10 cellular contexts compared by ENCODE assay signal in the genomic region with DNA sequence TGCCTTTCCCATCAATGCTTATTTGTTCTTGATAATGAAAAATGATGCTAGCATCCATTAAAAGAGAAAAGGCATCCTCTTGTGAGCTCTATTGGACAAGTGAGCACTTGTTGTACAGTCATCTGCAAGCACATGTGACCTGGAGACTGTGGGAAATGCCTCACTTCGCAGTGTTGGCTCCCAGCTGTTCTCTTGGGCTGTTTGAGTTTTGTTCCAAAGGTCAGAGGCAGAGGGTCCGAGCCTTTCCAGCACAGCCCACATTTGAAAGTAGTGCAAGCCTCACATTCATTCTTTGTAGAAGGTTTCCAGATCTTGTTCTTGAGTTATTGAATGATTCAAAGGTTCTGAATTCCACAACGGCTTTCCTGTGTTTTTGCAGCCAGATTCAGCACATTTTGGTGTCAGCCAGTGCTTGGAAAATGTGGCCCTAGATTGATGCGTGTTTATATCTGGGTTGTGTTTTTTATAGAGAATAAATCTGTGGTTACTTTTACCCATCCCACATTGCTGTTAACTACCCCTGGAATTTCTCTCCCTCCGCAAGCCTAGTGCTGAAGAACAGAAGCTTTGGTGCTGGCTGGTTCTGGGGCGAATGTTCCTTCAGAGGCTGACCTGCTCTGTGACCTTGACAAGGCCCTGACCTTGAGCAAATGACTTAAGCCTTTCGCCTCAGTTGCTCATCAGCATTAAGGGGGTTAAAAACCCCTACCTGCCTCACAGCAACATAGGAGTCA. TPM values are rescaled to one million over a fixed set of nuclear protein-coding genes. Genes with fewer than 3 reads are reported as not detected.
DNase-seq lines count a peak whose midpoint lies in the region; ATAC-seq, FAIRE-seq and TF ChIP-seq lines count a peak whose summit lies in the region.
"Had no signal": no experiment of that assay in that cellular context is flagged by ENCODE, and none has a peak within 500 bp of the region (broad histone marks: within the 10 kb centered on the region; RNA-seq: fewer than 3 reads in every experiment).

No MANE protein-coding gene starts in this region.

- no peak overlapping the region for H3K4me3 Mint-ChIP-seq in activated T-helper 17 cell treated with anti-CD3 and anti-CD28 coated beads, Interleukin-2, amount 50 U/mL, for 72 hours
- H3K4me3 Mint-ChIP-seq: T-cell had no signal

- H3K36me3 ChIP-seq in fibroblast of lung (ENCODE audit: control insufficient read depth, insufficient read depth, low read length) (no peaks in the 10 kb centered on the region), pancreas (no peaks in the 10 kb centered on the region), MM.1S (replicated peaks; ENCODE audit: insufficient read depth, low read length) (no peaks in the 10 kb centered on the region)
- H3K36me3 ChIP-seq: lower lobe of right lung had no signal

- intact Hi-C loops in pancreas (cut with DNase I) = loop anchor here in 1 of 3 donors (5.0 kb wide), 1 partner anchor 45 kb away; no protein-coding TSS in a partner anchor

- H4K20me1 ChIP-seq in fibroblast of lung (ENCODE audit: control insufficient read depth, extremely low read depth, insufficient read depth, low read length) = no peaks in the 10 kb centered on the region
- no peaks in the 10 kb centered on the region for H4K20me1 ChIP-seq in MM.1S (ENCODE audit: insufficient read depth, low read length)

- ATAC-seq in pancreas (peak; percentile 78 to 88 (median 86)), HG03439 (IDR thresholded peaks at IDR 0.05; ENCODE audit: unreplicated experiment) (no peak)
- ATAC-seq in activated T-helper 17 cell treated with anti-CD3 and anti-CD28 coated beads, Interleukin-2, amount 50 U/mL, for 72 hours (replicated peaks) = no peak
- ATAC-seq: lower lobe of right lung, T-cell had no signal

- H3K4me1 Mint-ChIP-seq in activated T-helper 17 cell treated with anti-CD3 and anti-CD28 coated beads, Interleukin-2, amount 50 U/mL, for 72 hours = peaks cover 6% of the 10 kb centered on the region

- in situ Hi-C loops in G401 (cut with HindIII; ENCODE audit: low sequenced_read_pairs) = no loop called here

- H3K9me3 ChIP-seq in fibroblast of lung (ENCODE audit: control insufficient read depth, insufficient read depth, low read depth, low read length) = no peaks in the 10 kb centered on the region
- H3K9me3 ChIP-seq in pancreas = no peaks in the 10 kb centered on the region
- H3K9me3 ChIP-seq in MM.1S (replicated peaks; ENCODE audit: insufficient read depth, low read length) = no peaks in the 10 kb centered on the region
- H3K9me3 ChIP-seq: lower lobe of right lung had no signal

- no peak for FAIRE-seq in pancreas (lab: Jason Lieb, UNC)

- H3K4me3 ChIP-seq in fibroblast of lung (replicated peaks in 1 of 4; ENCODE audit: control extremely low read depth in 1 of 4, insufficient read depth in 1 of 4, low read depth in 3 of 4, low read length in 4 of 4) (no peak overlapping the region), pancreas (no peak overlapping the region), MM.1S (ENCODE audit: low read length) (no peak overlapping the region)
- H3K4me3 ChIP-seq: lower lobe of right lung had no signal

- no peaks in the 10 kb centered on the region for H3K36me3 Mint-ChIP-seq in activated T-helper 17 cell treated with anti-CD3 and anti-CD28 coated beads, Interleukin-2, amount 50 U/mL, for 72 hours (ENCODE audit: low read depth)
- H3K36me3 Mint-ChIP-seq: T-cell had no signal

- H3K9me3 Mint-ChIP-seq in activated T-helper 17 cell treated with anti-CD3 and anti-CD28 coated beads, Interleukin-2, amount 50 U/mL, for 72 hours = no peaks in the 10 kb centered on the region
- H3K9me3 Mint-ChIP-seq: T-cell had no signal

- H3K4me2 ChIP-seq in fibroblast of lung (ENCODE audit: extremely low read depth, insufficient read depth, low read length) (no peak overlapping the region), MM.1S (ENCODE audit: low read depth, low read length) (no peak overlapping the region)

- H3K27me3 Mint-ChIP-seq in activated T-helper 17 cell treated with anti-CD3 and anti-CD28 coated beads, Interleukin-2, amount 50 U/mL, for 72 hours = peaks cover 4% of the 10 kb centered on the region

- no peaks in the 10 kb centered on the region for H3K4me1 ChIP-seq in fibroblast of lung (ENCODE audit: control insufficient read depth, extremely low read depth, insufficient read depth, low read length)
- peaks cover 69 to 76% (median 71%) of the 10 kb centered on the region in 3 donors for H3K4me1 ChIP-seq in pancreas
- H3K4me1 ChIP-seq in MM.1S (ENCODE audit: low read length) = no peaks in the 10 kb centered on the region

- no peaks in the 10 kb centered on the region for H3K9me2 ChIP-seq in MM.1S (replicated peaks; ENCODE audit: insufficient read depth, low read length)

- H3F3A ChIP-seq in MM.1S (ENCODE audit: insufficient read depth, low read length) = no peaks in the 10 kb centered on the region

- H3K27ac Mint-ChIP-seq in activated T-helper 17 cell treated with anti-CD3 and anti-CD28 coated beads, Interleukin-2, amount 50 U/mL, for 72 hours = no peak overlapping the region
- H3K27ac Mint-ChIP-seq: T-cell had no signal

- no peak overlapping the region for H3K27ac ChIP-seq in fibroblast of lung (ENCODE audit: insufficient read depth, low read length)
- H3K27ac ChIP-seq in pancreas = peak overlapping the region; percentile 42 to 83 (median 57)
- no peak overlapping the region for H3K27ac ChIP-seq in MM.1S (ENCODE audit: low read length)
- H3K27ac ChIP-seq: lower lobe of right lung had no signal

- no peak overlapping the region for H2AFZ ChIP-seq in fibroblast of lung (ENCODE audit: low read length)
- H2AFZ ChIP-seq in MM.1S (ENCODE audit: low read length) = no peak overlapping the region

- DNase-seq in G401 (ENCODE audit: low spot score) (peak; percentile 8), NCI-H345 (lab: John Stamatoyannopoulos, UW) (peak; percentile 87), fibroblast of lung (ENCODE audit: low read depth in 2 of 2) (peak; percentile 41 to 97), pancreas (peak in 4 of 6 donors; percentile 66 to 86 (median 82)), MM.1S (no peak), LoVo (ENCODE audit: low spot score) (no peak)
- DNase-seq: lower lobe of right lung, T-cell had no signal

- 15 to 19% methylated on average over 7 of the region's 7 CpGs for WGBS in pancreas, 2 donors

- H3K9ac ChIP-seq in fibroblast of lung (ENCODE audit: insufficient read depth, low read length) = no peak overlapping the region
- no peak overlapping the region for H3K9ac ChIP-seq in MM.1S (ENCODE audit: low read length)

- H3K79me2 ChIP-seq in fibroblast of lung (ENCODE audit: control insufficient read depth, insufficient read depth, low read length) (no peaks in the 10 kb centered on the region), MM.1S (ENCODE audit: low read length) (no peaks in the 10 kb centered on the region)

- peaks cover 2% of the 10 kb centered on the region for H3K27me3 ChIP-seq in fibroblast of lung (ENCODE audit: control insufficient read depth, insufficient read depth, low read length)
- no peaks in the 10 kb centered on the region for H3K27me3 ChIP-seq in pancreas
- peaks cover 8% of the 10 kb centered on the region for H3K27me3 ChIP-seq in MM.1S (replicated peaks; ENCODE audit: insufficient read depth, low read length)

- TF ChIP-seq CTCF in fibroblast of lung (conservative IDR thresholded peaks at IDR 0.05 in 1 of 2, IDR thresholded peaks at IDR 0.05 in 1 of 2; ENCODE audit: low read depth in 1 of 2, low read length in 2 of 2) (no peak), pancreas (IDR thresholded peaks at IDR 0.05) (no peak), MM.1S (IDR thresholded peaks at IDR 0.05; ENCODE audit: low read length) (no peak)

RNA-seq across cellular contexts. Expression of gene CDH1, which starts 49.8 kb away (rescaled TPM):
- total RNA-seq in G401 (2014; rRNA removed; shearing (Covaris generic)) = 1.9 and 2.4 TPM in 2 replicates
- total RNA-seq in fibroblast of lung = under 0.01 TPM in 1 of 2 replicates, not detected in the other
- 0.02 and 0.24 TPM in 2 replicates for polyA plus RNA-seq in fibroblast of lung
- polyA plus RNA-seq in fibroblast of lung (2012) = not detected in 2 replicates
- polyA minus RNA-seq in fibroblast of lung (ENCODE audit: low replicate concordance) = not detected in 2 replicates
- 100 to 1,000 TPM; 119 to 258 (median 162) TPM for total RNA-seq in pancreas
- 10 to 100 TPM; 52.8 to 78.8 TPM for polyA plus RNA-seq in pancreas
- total RNA-seq in activated T-helper 17 cell treated with anti-CD3 and anti-CD28 coated beads, Interleukin-2, amount 50 U/mL, for 72 hours = 1 to 10 TPM; 1.8 to 3.0 TPM

RNA-seq across cellular contexts. Expression of gene TANGO6, which starts 56.5 kb away (rescaled TPM):
- 23.8 and 31.5 TPM in 2 replicates for total RNA-seq in G401 (2014; rRNA removed; shearing (Covaris generic))
- total RNA-seq in fibroblast of lung (22.6 and 29.9 TPM in 2 replicates), pancreas (1 to 10 TPM; 6.1 to 9.3 (median 6.6) TPM)
- polyA plus RNA-seq in fibroblast of lung (6.5 and 8.6 TPM in 2 replicates), pancreas (1 to 10 TPM; 2.6 to 4.2 TPM)
- 6.7 and 10.0 TPM in 2 replicates for polyA plus RNA-seq in fibroblast of lung (2012)
- 51.1 and 130 TPM in 2 replicates for polyA minus RNA-seq in fibroblast of lung (ENCODE audit: low replicate concordance)
- total RNA-seq in activated T-helper 17 cell treated with anti-CD3 and anti-CD28 coated beads, Interleukin-2, amount 50 U/mL, for 72 hours = 10 to 100 TPM; 24.1 to 36.3 TPM

Comparison
In these comparisons a context has a peak if more than half of its experiments do, and no peak if none do; other contexts are left out.
1. DNase-seq: peak in G401 (single experiment), NCI-H345 (single experiment), fibroblast of lung (2 of 2) and pancreas (4 of 6); none in MM.1S (single experiment) and LoVo (single experiment).
2. H3K27ac ChIP-seq: peak in pancreas (4 of 4); none in fibroblast of lung (single experiment) and MM.1S (single experiment).
3. ATAC-seq: peak in pancreas (4 of 4); none in activated T-helper 17 cell treated with anti-CD3 and anti-CD28 coated beads, Interleukin-2, amount 50 U/mL, for 72 hours (single experiment) and HG03439 (single experiment).
4. RNA of gene CDH1, which starts 49.8 kb away (total RNA-seq): 119 to 258 TPM in pancreas; 1.8 to 3.0 TPM in activated T-helper 17 cell treated with anti-CD3 and anti-CD28 coated beads, Interleukin-2, amount 50 U/mL, for 72 hours, 1.9 to 2.4 TPM in G401 and under 0.01 TPM in fibroblast of lung; every median in the first group is over 10 times any median in the second.